In genomic region chr6:110198561-110198960, GRCh38 we compare ENCODE assay signal across 31 cellular contexts.
"Had no signal": no experiment of that assay in that cellular context is flagged by ENCODE, and none has a peak within 500 bp of the region (broad histone marks: within the 10 kb centered on the region; RNA-seq: fewer than 3 reads in every experiment).

No MANE protein-coding gene starts in this region.

- H3K27ac ChIP-seq: ascending aorta, cardiac muscle cell, VCaP had no signal

- ATAC-seq: activated CD8-positive, alpha-beta memory T cell treated with anti-CD3 and anti-CD28 coated beads, Interleukin-2, amount 10 ng/mL, durations not matched to agents 7 days and 5 days; activated CD8-positive, alpha-beta T cell treated with anti-CD3 and anti-CD28 coated beads for 36 hours; activated naive CD8-positive, alpha-beta T cell treated with anti-CD3 and anti-CD28 coated beads, Interleukin-2, amount 50 U/mL, for 24 hours had no signal

- H3K4me1 ChIP-seq: ascending aorta had no signal

- H3K36me3 ChIP-seq: cardiac muscle cell had no signal

- H3K27me3 ChIP-seq: ascending aorta, cardiac muscle cell had no signal

- H3K4me3 ChIP-seq: ascending aorta, cardiac muscle cell had no signal

- H3K9me3 ChIP-seq: ascending aorta had no signal

- DNase-seq: activated B cell treated with CpG ODN at 0.5 μM for 24 hours; activated CD4-positive, alpha-beta memory T cell treated with anti-CD3 and anti-CD28 coated beads for 36 hours; activated CD4-positive, alpha-beta T cell treated with anti-CD3 and anti-CD28 coated beads for 4 hours; activated CD4-positive, alpha-beta T cell treated with anti-CD3 and anti-CD28 coated beads, Interleukin-2, amount 10 ng/mL, durations not matched to agents 24 days and 14 days; activated CD4-positive, alpha-beta T cell treated with anti-CD3 and anti-CD28 coated beads, Interleukin-2, amount 50 U/mL, for 1 hour; activated CD4-positive, alpha-beta T cell treated with anti-CD3 and anti-CD28 coated beads, Interleukin-2, amount 50 U/mL, for 4 hours; activated CD4-positive, CD25-positive, alpha-beta regulatory T cell treated with anti-CD3 and anti-CD28 coated beads, Interleukin-2, amount 50 U/mL, for 72 hours; activated CD8-positive, alpha-beta memory T cell treated with anti-CD3 and anti-CD28 coated beads for 24 hours; activated CD8-positive, alpha-beta memory T cell treated with anti-CD3 and anti-CD28 coated beads, Interleukin-2, amount 10 ng/mL, durations not matched to agents 7 days and 5 days; activated CD8-positive, alpha-beta memory T cell treated with anti-CD3 and anti-CD28 coated beads, Interleukin-2, amount 50 U/mL, for 48 hours; activated CD8-positive, alpha-beta T cell treated with anti-CD3 and anti-CD28 coated beads for 36 hours; activated effector memory CD4-positive, alpha-beta T cell treated with Interleukin-2 at 50 U/mL for 16 hours; activated gamma-delta T cell; activated naive CD4-positive, alpha-beta T cell treated with anti-CD3 and anti-CD28 coated beads, Interleukin-2, amount 10 ng/mL, durations not matched to agents 7 days and 5 days; activated naive CD4-positive, alpha-beta T cell treated with Interleukin-2 at 50 U/mL for 16 hours; activated naive CD8-positive, alpha-beta T cell treated with anti-CD3 and anti-CD28 coated beads, Interleukin-2, amount 10 ng/mL, durations not matched to agents 7 days and 5 days; activated naive CD8-positive, alpha-beta T cell treated with anti-CD3 and anti-CD28 coated beads, Interleukin-2, amount 50 U/mL, for 24 hours; activated T-cell treated with anti-CD3 and anti-CD28 coated beads, Interleukin-2, amount 50 U/mL, for 24 hours; activated T-cell treated with anti-CD3 and anti-CD28 coated beads, Interleukin-2, amount 50 U/mL, for 48 hours; amygdala; anterior cingulate cortex; caudate nucleus; cerebellar nuclear complex; T-helper 1 cell; T-helper 2 cell; T-helper 9 cell had no signal

- FAIRE-seq: bronchial epithelial cell, TTC549 had no signal
